ENCODE assay signal across 1 cellular context in the genomic region with DNA sequence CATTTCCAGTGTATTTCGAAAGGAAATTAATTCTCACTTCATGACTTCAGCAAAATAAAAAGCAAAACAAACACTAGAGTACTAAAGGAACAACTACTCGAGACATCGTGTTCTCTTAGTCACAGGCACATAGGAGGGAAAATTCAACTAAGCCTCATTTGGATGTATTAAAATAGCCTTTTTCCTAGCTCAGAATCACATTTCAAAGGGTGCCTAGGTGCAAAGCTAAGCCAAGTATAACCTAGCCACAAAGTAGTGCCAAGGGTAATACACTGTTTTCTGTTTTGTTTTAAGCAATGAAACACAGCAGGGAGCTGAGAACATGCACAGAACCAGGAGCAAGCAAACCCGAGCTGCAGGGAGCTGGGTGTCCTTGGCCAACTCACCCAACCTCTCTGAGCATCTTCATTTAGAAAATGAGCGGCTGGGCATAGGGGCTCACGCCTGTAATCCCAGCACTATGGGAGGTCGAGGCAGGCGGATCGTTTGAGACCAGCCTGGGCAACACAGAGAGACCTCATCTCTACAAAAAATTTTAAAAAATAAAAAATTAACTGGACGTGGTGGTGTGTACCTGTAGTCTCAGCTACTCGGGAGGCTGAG.
TF ChIP-seq lines count a peak whose summit lies in the region.

No MANE protein-coding gene starts in this region.

TF ChIP-seq in HepG2, 621 proteins besides CTCF, POLR2A, EP300 and RAD21:
- TF ChIP-seq CBX2 (IDR thresholded peaks at IDR 0.05; ENCODE audit: low read depth, low read length) (no peak), CBX2 (CRISPR knock-in tag; IDR thresholded peaks at IDR 0.05; ENCODE audit: low read depth) (no peak), ZNF546 (CRISPR knock-in tag; conservative IDR thresholded peaks at IDR 0.05) (no peak), U2AF1 (optimal IDR thresholded peaks at IDR 0.05; ENCODE audit: low read depth, low read length) (no peak), ZNF768 (CRISPR knock-in tag; IDR thresholded peaks at IDR 0.05) (peak; percentile 89)
TF ChIP-seq in HepG2: peak in this region for 1.
